In the genomic region with DNA sequence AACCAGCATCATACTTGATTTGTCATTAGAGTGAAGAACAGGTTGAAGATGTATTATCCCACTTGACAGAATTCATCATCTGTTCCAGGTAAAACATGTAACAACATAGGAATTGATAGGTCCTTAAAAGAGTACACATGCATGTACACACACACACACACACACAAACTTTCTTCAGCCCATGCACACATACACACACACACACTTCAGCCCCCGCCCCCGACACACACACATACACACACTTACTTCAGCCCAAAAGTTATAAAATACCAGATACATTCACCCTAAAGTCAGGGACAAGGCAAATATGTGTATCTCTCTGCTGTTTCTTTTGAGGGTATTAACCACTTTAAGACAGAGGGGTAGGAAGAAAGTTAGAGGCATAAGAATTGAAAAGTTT, we compare ENCODE assay signal across 22 cellular contexts. TPM values are rescaled to one million over a fixed set of nuclear protein-coding genes. Genes with fewer than 3 reads are reported as not detected.
DNase-seq lines count a peak whose midpoint lies in the region; ATAC-seq, FAIRE-seq and TF ChIP-seq lines count a peak whose summit lies in the region.
"Had no signal": no experiment of that assay in that cellular context is flagged by ENCODE, and none has a peak within 500 bp of the region (broad histone marks: within the 10 kb centered on the region; RNA-seq: fewer than 3 reads in every experiment).

No MANE protein-coding gene starts in this region.

- H3K36me3 ChIP-seq in astrocyte (ENCODE audit: insufficient read depth, low read length), result peaks cover 11% of the 10 kb centered on the region
- H3K36me3 ChIP-seq in HepG2 (replicated peaks in 1 of 2; ENCODE audit: control insufficient read depth in 1 of 2, insufficient read depth in 2 of 2, low read length in 2 of 2), result peaks cover 2 to 26% of the 10 kb centered on the region in 2 experiments; a peak in 4 of 5 replicates

- H3K4me3 Mint-ChIP-seq in T-helper 2 cell treated with Interferon-gamma antibody and Interleukin-4, amounts not matched to agents 5 μg/mL and 100 μg/mL, for 36 hours, result no peak overlapping the region
- H3K4me3 Mint-ChIP-seq in stimulated activated naive CD8-positive, alpha-beta T cell treated with anti-CD3 and anti-CD28 coated beads, Interleukin-15, Interleukin-2, amounts not matched to agents 100 ng/mL and 50 ng/mL, for 24 hours, result no peak overlapping the region
- H3K4me3 Mint-ChIP-seq in astrocyte (ENCODE audit: unreplicated experiment) (no peak overlapping the region), nephron progenitor cell (no peak overlapping the region)
- H3K4me3 Mint-ChIP-seq: B cell; CD8-positive, alpha-beta T cell had no signal

- peaks cover 95% of the 10 kb centered on the region for H3K79me2 ChIP-seq in astrocyte (ENCODE audit: insufficient read depth, low read length)
- H3K79me2 ChIP-seq in HepG2 (ENCODE audit: insufficient read depth, low read length), result peaks cover 70% of the 10 kb centered on the region

- TF ChIP-seq RAD21 in HepG2 (CRISPR knock-in tag; IDR thresholded peaks at IDR 0.05), result no peak

- POLR2A ChIA-PET in HepG2 (lab: Yijun Ruan, JAX), result no interaction called here

- no peaks in the 10 kb centered on the region for H3K27me3 Mint-ChIP-seq in T-helper 2 cell treated with Interferon-gamma antibody and Interleukin-4, amounts not matched to agents 5 μg/mL and 100 μg/mL, for 36 hours (ENCODE audit: low read depth)
- H3K27me3 Mint-ChIP-seq in stimulated activated naive CD8-positive, alpha-beta T cell treated with anti-CD3 and anti-CD28 coated beads, Interleukin-15, Interleukin-2, amounts not matched to agents 100 ng/mL and 50 ng/mL, for 24 hours, result no peaks in the 10 kb centered on the region
- no peaks in the 10 kb centered on the region for H3K27me3 Mint-ChIP-seq in astrocyte (ENCODE audit: low read depth, unreplicated experiment)
- no peaks in the 10 kb centered on the region for H3K27me3 Mint-ChIP-seq in nephron progenitor cell (ENCODE audit: low read depth, poor library complexity)
- H3K27me3 Mint-ChIP-seq: B cell had no signal

- H3K4me1 Mint-ChIP-seq in T-helper 2 cell treated with Interferon-gamma antibody and Interleukin-4, amounts not matched to agents 5 μg/mL and 100 μg/mL, for 36 hours (ENCODE audit: low read depth), result peaks cover 21% of the 10 kb centered on the region
- H3K4me1 Mint-ChIP-seq in stimulated activated naive CD8-positive, alpha-beta T cell treated with anti-CD3 and anti-CD28 coated beads, Interleukin-15, Interleukin-2, amounts not matched to agents 100 ng/mL and 50 ng/mL, for 24 hours (ENCODE audit: low read depth), result peaks cover 67% of the 10 kb centered on the region
- peaks cover 2% of the 10 kb centered on the region for H3K4me1 Mint-ChIP-seq in astrocyte (ENCODE audit: low read depth, unreplicated experiment)
- peaks cover 6% of the 10 kb centered on the region for H3K4me1 Mint-ChIP-seq in nephron progenitor cell

- H3K27ac ChIP-seq in astrocyte (ENCODE audit: low read depth, low read length) (no peak overlapping the region), HepG2 (ENCODE audit: extremely low read length, insufficient read depth, low read length) (no peak overlapping the region)
- H3K27ac ChIP-seq: 22Rv1 had no signal

- 97% methylated on average over 2 of the region's 2 CpGs for WGBS in HepG2 (ENCODE audit: low lambda C conversion rate)

- H3K27me3 ChIP-seq in astrocyte (ENCODE audit: insufficient read depth, low read length), result no peaks in the 10 kb centered on the region
- H3K27me3 ChIP-seq in HepG2 (ENCODE audit: control insufficient read depth in 1 of 2, insufficient read depth in 2 of 2, low read length in 2 of 2), result no peaks in the 10 kb centered on the region

- BruUV-seq in HepG2 (replicated peaks; lab: Mats Ljungman, UMichigan), result no TSS peak

- DNase-seq in T-helper 2 cell treated with Interferon-gamma antibody and Interleukin-4, amounts not matched to agents 5 μg/mL and 100 μg/mL, for 36 hours (ENCODE audit: low spot score), result no peak
- no peak for DNase-seq in T-helper 2 cell
- no peak for DNase-seq in stimulated activated naive CD8-positive, alpha-beta T cell treated with anti-CD3 and anti-CD28 coated beads, Interleukin-15, Interleukin-2, amounts not matched to agents 100 U/mL and 50 U/mL, for 24 hours
- no peak for DNase-seq in astrocyte (ENCODE audit: low read depth)
- DNase-seq in nephron progenitor cell, result no peak
- no peak for DNase-seq in AG20443 (ENCODE audit: low spot score)
- no peak for DNase-seq in HepG2 (ENCODE audit: low spot score)
- DNase-seq: CD8-positive, alpha-beta T cell; DMS79; Karpas-422; NCI-H1417 treated with DMSO at 0.1 percent for 48 hours; NCI-H187 treated with DMSO at 0.1 percent for 48 hours; NCI-H226; NCI-H524; NCI-H82; RPMI8226; SHP77 treated with DMSO at 0.1 percent for 48 hours had no signal

- H3K4me1 ChIP-seq in astrocyte (ENCODE audit: insufficient read depth, low read length), result no peaks in the 10 kb centered on the region
- H3K4me1 ChIP-seq in HepG2 (ENCODE audit: insufficient read depth, low read length), result no peaks in the 10 kb centered on the region

- H3K9ac ChIP-seq in astrocyte (ENCODE audit: low read length) (no peak overlapping the region), HepG2 (ENCODE audit: insufficient read depth, low read depth, low read length) (no peak overlapping the region)

- no peak overlapping the region for H3K4me2 ChIP-seq in astrocyte (ENCODE audit: low read length)
- no peak overlapping the region for H3K4me2 ChIP-seq in HepG2 (ENCODE audit: low read depth, low read length)

- intact Hi-C loops in HepG2 (cut with micrococcal nuclease; ENCODE audit: unreplicated experiment), result no loop called here

- no peak for TF ChIP-seq EP300 in HepG2 (IDR thresholded peaks at IDR 0.05; ENCODE audit: low read depth in 2 of 2, low read length in 2 of 2)
- no peak for TF ChIP-seq EP300 in HepG2 (CRISPR knock-in tag; IDR thresholded peaks at IDR 0.05; ENCODE audit: borderline replicate concordance)

- no peak for TF ChIP-seq POLR2A in HepG2 (IDR thresholded peaks at IDR 0.05; ENCODE audit: insufficient read depth in 1 of 2, low read depth in 2 of 2, low read length in 2 of 2)

- no peak overlapping the region for H3K4me3 ChIP-seq in astrocyte (ENCODE audit: insufficient read depth, low read depth, low read length)
- H3K4me3 ChIP-seq in HepG2 (replicated peaks in 1 of 3; ENCODE audit: insufficient read depth in 1 of 3, low read depth in 2 of 3, low read length in 3 of 3), result no peak overlapping the region

- CTCF ChIA-PET in HepG2 (lab: Yijun Ruan, JAX; ENCODE audit: low intra/inter-chr PET ratio, low total read pairs), result no interaction called here

- FAIRE-seq in astrocyte (lab: Jason Lieb, UNC), result peak; percentile 23
- FAIRE-seq in HepG2 (lab: Jason Lieb, UNC), result no peak
- FAIRE-seq: D721Med, H54 had no signal

- H3K27ac Mint-ChIP-seq in T-helper 2 cell treated with Interferon-gamma antibody and Interleukin-4, amounts not matched to agents 5 μg/mL and 100 μg/mL, for 36 hours, result peak overlapping the region; percentile 18
- peak overlapping the region; percentile 23 for H3K27ac Mint-ChIP-seq in stimulated activated naive CD8-positive, alpha-beta T cell treated with anti-CD3 and anti-CD28 coated beads, Interleukin-15, Interleukin-2, amounts not matched to agents 100 ng/mL and 50 ng/mL, for 24 hours
- H3K27ac Mint-ChIP-seq in astrocyte (ENCODE audit: unreplicated experiment) (no peak overlapping the region), nephron progenitor cell (peak overlapping the region; percentile 27)
- H3K27ac Mint-ChIP-seq: B cell; CD8-positive, alpha-beta T cell had no signal

- peaks cover 36% of the 10 kb centered on the region for H3K36me3 Mint-ChIP-seq in T-helper 2 cell treated with Interferon-gamma antibody and Interleukin-4, amounts not matched to agents 5 μg/mL and 100 μg/mL, for 36 hours (ENCODE audit: low read depth)
- peaks cover 72% of the 10 kb centered on the region for H3K36me3 Mint-ChIP-seq in stimulated activated naive CD8-positive, alpha-beta T cell treated with anti-CD3 and anti-CD28 coated beads, Interleukin-15, Interleukin-2, amounts not matched to agents 100 ng/mL and 50 ng/mL, for 24 hours (ENCODE audit: low read depth)
- H3K36me3 Mint-ChIP-seq in astrocyte (ENCODE audit: low read depth, unreplicated experiment) (peaks cover 3% of the 10 kb centered on the region), nephron progenitor cell (ENCODE audit: low read depth) (peaks cover 77% of the 10 kb centered on the region)

- ATAC-seq in stimulated activated naive CD8-positive, alpha-beta T cell treated with anti-CD3 and anti-CD28 coated beads, Interleukin-15, Interleukin-2, amounts not matched to agents 100 U/mL and 50 U/mL, for 24 hours, result no peak
- no peak for ATAC-seq in HepG2
- ATAC-seq: CD8-positive, alpha-beta T cell had no signal

- no peaks in the 10 kb centered on the region for H3K9me3 Mint-ChIP-seq in T-helper 2 cell treated with Interferon-gamma antibody and Interleukin-4, amounts not matched to agents 5 μg/mL and 100 μg/mL, for 36 hours
- no peaks in the 10 kb centered on the region for H3K9me3 Mint-ChIP-seq in stimulated activated naive CD8-positive, alpha-beta T cell treated with anti-CD3 and anti-CD28 coated beads, Interleukin-15, Interleukin-2, amounts not matched to agents 100 ng/mL and 50 ng/mL, for 24 hours
- H3K9me3 Mint-ChIP-seq in astrocyte (ENCODE audit: unreplicated experiment), result no peaks in the 10 kb centered on the region
- no peaks in the 10 kb centered on the region for H3K9me3 Mint-ChIP-seq in nephron progenitor cell
- H3K9me3 Mint-ChIP-seq: CD8-positive, alpha-beta T cell had no signal

- H4K20me1 ChIP-seq in astrocyte (ENCODE audit: insufficient read depth, low read length) (peaks cover 63% of the 10 kb centered on the region), HepG2 (ENCODE audit: insufficient read depth, low read length) (peaks cover 7% of the 10 kb centered on the region)

- no peak overlapping the region for H2AFZ ChIP-seq in astrocyte (ENCODE audit: low read depth, low read length)
- H2AFZ ChIP-seq in HepG2 (ENCODE audit: low read length), result no peak overlapping the region

- TF ChIP-seq CTCF in astrocyte (IDR thresholded peaks at IDR 0.05; ENCODE audit: insufficient read depth, low read depth, low read length), result no peak
- no peak for TF ChIP-seq CTCF in nephron progenitor cell (IDR thresholded peaks at IDR 0.05)
- no peak for TF ChIP-seq CTCF in HepG2 (CRISPR knock-in tag; IDR thresholded peaks at IDR 0.05)

- H3K9me3 ChIP-seq in astrocyte (ENCODE audit: insufficient read depth, low read depth, low read length), result no peaks in the 10 kb centered on the region
- no peaks in the 10 kb centered on the region for H3K9me3 ChIP-seq in HepG2 (ENCODE audit: low read length)

- in situ Hi-C loops in HepG2 (cut with HindIII; ENCODE audit: extremely low pct_ligation_motif_present, low pct_unique_long_range_greater_than_20kb), result no loop called here

RNA-seq across cellular contexts. Expression of a gene that starts 15.4 kb away (rescaled TPM):
- total RNA-seq in astrocyte, result 176 and 185 TPM in 2 replicates
- 138 and 241 TPM in 2 replicates for total RNA-seq in HepG2 (2016; rRNA removed; fragmentation: Illumina TruSeq; extraction: Trizol)
- total RNA-seq in HepG2 (2016; cell fraction: cytosol; rRNA removed; fragmentation: Illumina TruSeq; extraction: Trizol; ENCODE audit: low read depth), result 6.2 and 6.5 TPM in 2 replicates
- 141 and 235 TPM in 2 replicates for total RNA-seq in HepG2 (2016; cell fraction: insoluble cytoplasmic fraction; rRNA removed; fragmentation: Illumina TruSeq; extraction: Trizol)
- 43.2 and 45.5 TPM in 2 replicates for total RNA-seq in HepG2 (2016; cell fraction: membrane; rRNA removed; fragmentation: Illumina TruSeq; extraction: Trizol)
- total RNA-seq in HepG2 (2016; cell fraction: nucleus; rRNA removed; fragmentation: Illumina TruSeq; extraction: Trizol), result 120 and 125 TPM in 2 replicates
- 39.2 and 56.2 TPM in 2 replicates for polyA plus RNA-seq in HepG2 (2011; rRNA removed)
- 13.0 and 22.8 TPM in 2 replicates for polyA plus RNA-seq in HepG2 (2011; cell fraction: cytosol; rRNA removed)
- 25.8 and 28.3 TPM in 2 replicates for polyA plus RNA-seq in HepG2 (2011; cell fraction: nucleus; rRNA removed)
- 44.9 and 55.6 TPM in 2 replicates for polyA plus RNA-seq in HepG2 (2012)
- polyA plus RNA-seq in HepG2 (2016; cell fraction: cytosol; fragmentation: Illumina TruSeq; extraction: Trizol; ENCODE audit: low read depth), result 2.3 and 3.2 TPM in 2 replicates
- 90.7 and 101 TPM in 2 replicates for polyA plus RNA-seq in HepG2 (2016; cell fraction: insoluble cytoplasmic fraction; fragmentation: Illumina TruSeq; extraction: Trizol; ENCODE audit: low read depth)
- 8.6 and 11.2 TPM in 2 replicates for polyA plus RNA-seq in HepG2 (2016; cell fraction: membrane; fragmentation: Illumina TruSeq; extraction: Trizol; ENCODE audit: low read depth)
- 71.6 and 74.8 TPM in 2 replicates for polyA plus RNA-seq in HepG2 (2016; cell fraction: nucleus; fragmentation: Illumina TruSeq; extraction: Trizol; ENCODE audit: insufficient read depth, low read depth)
- 52.6 and 81.8 TPM in 2 replicates for polyA minus RNA-seq in HepG2 (2011; rRNA and poly(A)+ RNA removed; ENCODE audit: low replicate concordance)
- 51.5 and 58.3 TPM in 2 replicates for polyA minus RNA-seq in HepG2 (2011; cell fraction: cytosol; rRNA and poly(A)+ RNA removed)
- polyA minus RNA-seq in HepG2 (2011; cell fraction: nucleus; rRNA and poly(A)+ RNA removed), result 143 and 156 TPM in 2 replicates
